ENCODE assay signal across 8 cellular contexts in genomic region chrX:84501798-84502628, GRCh38. TPM values are rescaled to one million over a fixed set of nuclear protein-coding genes. Genes with fewer than 3 reads are reported as not detected.
A peak's percentile ranks its signal among the peaks of the same experiment; 100 is the strongest.
DNase-seq lines count a peak whose midpoint lies in the region; ATAC-seq lines count a peak whose summit lies in the region.

HDX (minus strand) TSS chrX:84502453; CDS start chrX:84475397, 27,056 bp downstream.

- no peaks in the 10 kb centered on the region for H3K27me3 Mint-ChIP-seq in CD4-positive, alpha-beta memory T cell
- H3K27me3 Mint-ChIP-seq in activated naive CD4-positive, alpha-beta T cell treated with anti-CD3 and anti-CD28 coated beads, Interleukin-2, amount 10 ng/mL, durations not matched to agents 7 days and 5 days = peaks cover 4% of the 10 kb centered on the region

- H3K36me3 Mint-ChIP-seq in CD4-positive, alpha-beta memory T cell = no peaks in the 10 kb centered on the region
- no peaks in the 10 kb centered on the region for H3K36me3 Mint-ChIP-seq in activated naive CD4-positive, alpha-beta T cell treated with anti-CD3 and anti-CD28 coated beads, Interleukin-2, amount 10 ng/mL, durations not matched to agents 7 days and 5 days

- peak within 1 kb of the TSS; percentile 29 to 92 (median 77) for H3K9ac ChIP-seq in subcutaneous abdominal adipose tissue (ENCODE audit: low read length in 5 of 5)

- intact Hi-C loops in CD4-positive, alpha-beta memory T cell (cut with micrococcal nuclease) = no loop called here

- H3K9me3 ChIP-seq in CD4-positive, alpha-beta memory T cell (ENCODE audit: control insufficient read depth in 1 of 2, low read length in 2 of 2) = no peaks in the 10 kb centered on the region
- H3K9me3 ChIP-seq in neuron (ENCODE audit: low read length) = no peaks in the 10 kb centered on the region
- no peaks in the 10 kb centered on the region for H3K9me3 ChIP-seq in subcutaneous abdominal adipose tissue (ENCODE audit: control insufficient read depth in 5 of 5, low read length in 5 of 5)

- H2AFZ ChIP-seq in neuron (ENCODE audit: low read depth, low read length) = peak within 1 kb of the TSS; percentile 29

- ATAC-seq in GM21367 (IDR thresholded peaks at IDR 0.05; ENCODE audit: unreplicated experiment) = peak; percentile 94

- peak within 1 kb of the TSS; percentile 62 to 94 (median 83) for H3K27ac Mint-ChIP-seq in CD4-positive, alpha-beta memory T cell
- H3K27ac Mint-ChIP-seq in activated naive CD4-positive, alpha-beta T cell treated with anti-CD3 and anti-CD28 coated beads, Interleukin-2, amount 10 ng/mL, durations not matched to agents 7 days and 5 days = peak within 1 kb of the TSS; percentile 88

- H3K4me1 Mint-ChIP-seq in CD4-positive, alpha-beta memory T cell = peaks cover 0 to 5% (median 3%) of the 10 kb centered on the region in 4 donors
- peaks cover 9% of the 10 kb centered on the region for H3K4me1 Mint-ChIP-seq in activated naive CD4-positive, alpha-beta T cell treated with anti-CD3 and anti-CD28 coated beads, Interleukin-2, amount 10 ng/mL, durations not matched to agents 7 days and 5 days

- H3K27ac ChIP-seq in CD4-positive, alpha-beta memory T cell (ENCODE audit: low read depth, low read length) = peak within 1 kb of the TSS; percentile 54
- H3K27ac ChIP-seq in subcutaneous abdominal adipose tissue (ENCODE audit: low read depth, low read length) = peak within 1 kb of the TSS; percentile 91

- CTCF ChIA-PET in CD4-positive, alpha-beta memory T cell (lab: Charles Lee; ENCODE audit: partially characterized antibody) = no interaction called here
- CTCF ChIA-PET in activated naive CD4-positive, alpha-beta T cell treated with anti-CD3 and anti-CD28 coated beads, Interleukin-2, amount 10 ng/mL, durations not matched to agents 7 days and 5 days (lab: Charles Lee) = no interaction called here

- POLR2A ChIA-PET in CD4-positive, alpha-beta memory T cell (lab: Charles Lee; ENCODE audit: partially characterized antibody) = no interaction called here

- H3K36me3 ChIP-seq in CD4-positive, alpha-beta memory T cell (ENCODE audit: insufficient read depth, low read length) = no peaks in the 10 kb centered on the region
- H3K36me3 ChIP-seq in neuron (ENCODE audit: insufficient read depth, low read length) (no peaks in the 10 kb centered on the region), subcutaneous abdominal adipose tissue (ENCODE audit: control insufficient read depth in 5 of 5, insufficient read depth in 5 of 5, low read length in 5 of 5) (no peaks in the 10 kb centered on the region)

- H3K4me1 ChIP-seq in CD4-positive, alpha-beta memory T cell (ENCODE audit: insufficient read depth, low read length) = no peaks in the 10 kb centered on the region
- H3K4me1 ChIP-seq in neuron (ENCODE audit: insufficient read depth, low read length) (peaks cover 6% of the 10 kb centered on the region), subcutaneous abdominal adipose tissue (ENCODE audit: control insufficient read depth in 5 of 5, insufficient read depth in 5 of 5, low read length in 5 of 5) (peaks cover 0 to 3% (median 0%) of the 10 kb centered on the region in 5 donors)

- DNase-seq in CD4-positive, alpha-beta memory T cell = peak; percentile 42 to 67 (median 48)
- DNase-seq in HUDEP-2 (lab: John Stamatoyannopoulos, UW; ENCODE audit: unreplicated experiment in 76 of 76) = peak in 49 of 76 experiments; percentile 0 to 71 (median 25)
- DNase-seq in SHP77 (lab: John Stamatoyannopoulos, UW) = peak; percentile 59 to 74
- peak; percentile 77 for DNase-seq in activated naive CD4-positive, alpha-beta T cell treated with anti-CD3 and anti-CD28 coated beads, Interleukin-2, amount 10 ng/mL, durations not matched to agents 7 days and 5 days
- DNase-seq in globus pallidus (ENCODE audit: low spot score) = peak; percentile 84

- H3K9me3 Mint-ChIP-seq in CD4-positive, alpha-beta memory T cell = no peaks in the 10 kb centered on the region
- H3K9me3 Mint-ChIP-seq in activated naive CD4-positive, alpha-beta T cell treated with anti-CD3 and anti-CD28 coated beads, Interleukin-2, amount 10 ng/mL, durations not matched to agents 7 days and 5 days = no peaks in the 10 kb centered on the region

- H3K4me3 ChIP-seq in CD4-positive, alpha-beta memory T cell (ENCODE audit: low read length in 2 of 2) = peak within 1 kb of the TSS in 1 of 2 donors; percentile 50
- H3K4me3 ChIP-seq in neuron (ENCODE audit: low read length) (peak within 1 kb of the TSS; percentile 78), subcutaneous abdominal adipose tissue (ENCODE audit: low read depth in 1 of 5, low read length in 5 of 5) (peak within 1 kb of the TSS; percentile 69 to 94 (median 76))

- H3K27me3 ChIP-seq in CD4-positive, alpha-beta memory T cell (ENCODE audit: insufficient read depth, low read length) = no peaks in the 10 kb centered on the region
- H3K27me3 ChIP-seq in neuron (ENCODE audit: insufficient read depth, low read length) (no peaks in the 10 kb centered on the region), subcutaneous abdominal adipose tissue (ENCODE audit: control insufficient read depth in 5 of 5, insufficient read depth in 4 of 5, low read length in 5 of 5) (no peaks in the 10 kb centered on the region)

- H3K4me3 Mint-ChIP-seq in CD4-positive, alpha-beta memory T cell = peak within 1 kb of the TSS; percentile 82 to 93 (median 88)
- peak within 1 kb of the TSS; percentile 80 for H3K4me3 Mint-ChIP-seq in activated naive CD4-positive, alpha-beta T cell treated with anti-CD3 and anti-CD28 coated beads, Interleukin-2, amount 10 ng/mL, durations not matched to agents 7 days and 5 days

RNA-seq across cellular contexts. Expression of gene HDX, which starts in this region (rescaled TPM):
- under 1 TPM; 0.29 to 0.72 TPM for total RNA-seq in CD4-positive, alpha-beta memory T cell
- under 1 TPM; 0.14 to 0.38 TPM for polyA plus RNA-seq in CD4-positive, alpha-beta memory T cell

Comparison
In these comparisons a context has a peak if more than half of its experiments do, and no peak if none do; other contexts are left out.
1. Peak in DNase-seq and H3K27ac ChIP-seq in CD4-positive, alpha-beta memory T cell; RNA of the gene not detected or under 1 TPM.
2. DNase-seq: peak in every context shown above with its lines; median percentile 84 in globus pallidus; 77 in activated naive CD4-positive, alpha-beta T cell treated with anti-CD3 and anti-CD28 coated beads, Interleukin-2, amount 10 ng/mL, durations not matched to agents 7 days and 5 days; 66 in SHP77; 48 in CD4-positive, alpha-beta memory T cell; 25 in HUDEP-2.